ENCODE assay signal across 8 cellular contexts in the genomic region with DNA sequence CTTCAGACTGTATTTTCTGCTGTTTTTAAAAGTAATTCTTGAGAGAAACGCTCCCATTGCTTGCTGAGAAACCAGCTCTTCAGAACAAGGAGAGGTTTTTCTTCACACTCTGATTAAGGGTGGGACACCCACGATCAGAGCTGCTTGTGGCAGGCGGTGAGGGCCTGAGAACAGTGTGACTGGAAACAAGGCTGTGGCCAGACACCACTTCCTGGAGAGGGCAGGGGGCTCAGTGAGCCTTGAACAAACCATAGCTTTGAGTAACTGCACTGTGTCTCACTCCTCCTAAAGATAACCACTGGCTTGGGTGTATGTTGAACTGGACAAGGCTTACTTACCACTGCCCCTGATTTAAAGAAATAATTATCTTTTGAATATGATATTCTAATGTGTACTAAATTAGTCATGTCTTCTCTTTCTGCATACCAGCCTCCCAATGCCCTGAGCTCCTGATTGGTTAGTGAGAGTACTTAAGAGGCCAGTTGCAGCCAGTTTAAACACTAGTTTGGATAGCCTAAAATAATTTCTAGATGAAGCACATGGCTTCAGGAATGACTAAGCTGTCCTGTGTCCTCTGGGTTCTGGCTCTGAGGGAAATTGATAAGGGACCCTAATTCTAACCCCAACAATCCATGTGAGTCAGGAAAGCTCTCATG. TPM values are rescaled to one million over a fixed set of nuclear protein-coding genes. Genes with fewer than 3 reads are reported as not detected.
DNase-seq lines count a peak whose midpoint lies in the region; ATAC-seq and TF ChIP-seq lines count a peak whose summit lies in the region.

No MANE protein-coding gene starts in this region.

- no peaks in the 10 kb centered on the region for H3K9me3 ChIP-seq in T-helper 17 cell (ENCODE audit: control insufficient read depth, low read length, poor library complexity, severe bottlenecking)
- H3K9me3 ChIP-seq in tibial artery, result peaks cover 0 to 11% (median 4%) of the 10 kb centered on the region in 3 donors

- H3K4me3 Mint-ChIP-seq in T-helper 17 cell, result no peak overlapping the region

- H3K36me3 ChIP-seq in tibial artery, result no peaks in the 10 kb centered on the region

- H3K27ac ChIP-seq in tibial artery, result no peak overlapping the region

- peaks cover 13% of the 10 kb centered on the region for H3K4me1 Mint-ChIP-seq in T-helper 17 cell

- no peak for TF ChIP-seq CTCF in tibial artery (IDR thresholded peaks at IDR 0.05)

- DNase-seq in T-helper 17 cell, result no peak
- DNase-seq in germinal center (ENCODE audit: low spot score), result peak; percentile 19
- no peak for DNase-seq in NCI-H526 treated with DMSO at 0.1 percent for 48 hours (lab: John Stamatoyannopoulos, UW)
- no peak for DNase-seq in NCI-H2107 treated with DMSO at 0.1 percent for 48 hours (lab: John Stamatoyannopoulos, UW; ENCODE audit: unreplicated experiment)
- DNase-seq in tibial artery, result no peak
- no peak for DNase-seq in inferior parietal cortex (ENCODE audit: extremely low spot score)

- H3K4me1 ChIP-seq in tibial artery, result peaks cover 0 to 19% (median 1%) of the 10 kb centered on the region in 4 donors

- H3K27me3 ChIP-seq in tibial artery, result no peaks in the 10 kb centered on the region

- no peak overlapping the region for H3K27ac Mint-ChIP-seq in T-helper 17 cell

- no peaks in the 10 kb centered on the region for H3K27me3 Mint-ChIP-seq in T-helper 17 cell

- H3K4me3 ChIP-seq in tibial artery, result no peak overlapping the region

- TF ChIP-seq POLR2A in GM18505 (IDR thresholded peaks at IDR 0.05; ENCODE audit: borderline replicate concordance, extremely low read depth, insufficient read depth, insufficient read length), result no peak

- no peaks in the 10 kb centered on the region for H3K36me3 Mint-ChIP-seq in T-helper 17 cell (ENCODE audit: low read depth)

- intact Hi-C loops in tibial artery (cut with DNase I; ENCODE audit: low total_unique reads), result no loop called here

- ATAC-seq in GM18505 (IDR thresholded peaks at IDR 0.05; ENCODE audit: unreplicated experiment) (peak; percentile 88), HG02642 (IDR thresholded peaks at IDR 0.05; ENCODE audit: poor library complexity, unreplicated experiment) (peak; percentile 94), T-helper 17 cell (peak; percentile 67)

RNA-seq across cellular contexts. Expression of gene GPR82, which starts 3.7 kb away (rescaled TPM):
- not detected for total RNA-seq in T-helper 17 cell

RNA-seq across cellular contexts. Expression of gene GPR34, which starts 31.5 kb away (rescaled TPM):
- under 1 TPM in 1 of 2 donors, not detected in 1; 0.17 TPM for total RNA-seq in T-helper 17 cell
